In the genomic region with DNA sequence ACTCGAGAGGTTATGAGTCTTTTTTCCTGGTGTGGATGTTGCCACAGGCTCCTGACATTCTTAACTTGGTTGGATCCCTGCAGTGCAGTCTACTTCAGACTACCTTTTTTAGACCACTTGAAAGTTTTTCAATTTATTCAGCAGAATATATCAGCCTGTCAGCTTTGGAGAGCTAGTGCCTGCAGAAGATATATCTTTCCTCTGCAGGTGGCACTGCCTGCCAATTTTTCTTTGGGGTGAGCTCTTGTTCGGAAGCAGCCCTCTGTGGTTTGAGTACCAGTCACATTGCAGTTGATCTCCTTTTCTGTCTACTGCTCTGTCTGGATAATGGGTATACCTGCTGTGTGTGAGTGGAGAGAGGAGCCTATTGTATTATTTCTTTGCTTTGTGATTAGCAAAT, we compare ENCODE assay signal across 1 cellular context.
TF ChIP-seq lines count a peak whose summit lies in the region.

No MANE protein-coding gene starts in this region.

TF ChIP-seq in HepG2, 621 proteins besides CTCF, POLR2A, EP300 and RAD21:
- peak; percentile 31; the same call in 1 of the 2 replicates for TF ChIP-seq STAG1 (CRISPR knock-in tag; IDR thresholded peaks at IDR 0.05)
